17 cellular contexts compared by ENCODE assay signal in the genomic region with DNA sequence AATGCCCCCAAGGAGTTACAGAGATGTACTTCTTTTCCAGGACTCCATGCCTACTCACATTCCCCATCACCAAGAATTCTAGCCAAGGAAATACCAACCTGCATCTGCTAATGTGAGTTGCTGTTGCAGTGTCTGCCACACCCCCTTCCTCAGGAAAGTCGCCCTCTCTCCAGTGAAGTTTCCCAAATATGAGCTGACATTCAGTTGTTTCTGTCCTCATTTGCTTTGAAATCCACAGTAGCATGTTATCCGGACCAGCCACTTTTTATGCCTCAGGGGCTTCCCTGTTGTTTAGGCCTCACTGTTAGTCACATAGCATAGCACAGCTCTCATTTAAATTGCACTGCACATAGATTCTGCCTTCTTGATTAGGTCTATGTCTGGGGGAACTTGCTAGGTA.
DNase-seq lines count a peak whose midpoint lies in the region; TF ChIP-seq lines count a peak whose summit lies in the region.
"Had no signal": no experiment of that assay in that cellular context is flagged by ENCODE, and none has a peak within 500 bp of the region (broad histone marks: within the 10 kb centered on the region; RNA-seq: fewer than 3 reads in every experiment).

No MANE protein-coding gene starts in this region.

- H3K4me2 ChIP-seq in neural progenitor cell: no peak overlapping the region
- H3K4me2 ChIP-seq: BLaER1 had no signal

- no peaks in the 10 kb centered on the region for H3K27me3 Mint-ChIP-seq in neural progenitor cell (ENCODE audit: insufficient read depth, low read depth)
- H3K27me3 Mint-ChIP-seq in activated CD4-positive, alpha-beta memory T cell treated with anti-CD3 and anti-CD28 coated beads, Interleukin-2, amount 10 ng/mL, durations not matched to agents 7 days and 5 days: peaks cover 2% of the 10 kb centered on the region
- H3K27me3 Mint-ChIP-seq: CD8-positive, alpha-beta memory T cell; IgD-negative memory B cell had no signal

- H3K4me1 ChIP-seq in neural progenitor cell (peaks cover 8% of the 10 kb centered on the region), sigmoid colon (no peaks in the 10 kb centered on the region)
- H3K4me1 ChIP-seq: Caco-2 had no signal

- H4K20me1 ChIP-seq in neural progenitor cell (ENCODE audit: low read depth): no peaks in the 10 kb centered on the region
- H4K20me1 ChIP-seq: BLaER1 had no signal

- peaks cover 8% of the 10 kb centered on the region for H3K4me1 Mint-ChIP-seq in neural progenitor cell
- H3K4me1 Mint-ChIP-seq in activated CD4-positive, alpha-beta memory T cell treated with anti-CD3 and anti-CD28 coated beads, Interleukin-2, amount 10 ng/mL, durations not matched to agents 7 days and 5 days: no peaks in the 10 kb centered on the region
- H3K4me1 Mint-ChIP-seq: IgD-negative memory B cell had no signal

- H3K36me3 ChIP-seq in neural progenitor cell (no peaks in the 10 kb centered on the region), sigmoid colon (no peaks in the 10 kb centered on the region)
- H3K36me3 ChIP-seq: BLaER1 had no signal

- TF ChIP-seq CTCF in epithelial cell of esophagus (IDR thresholded peaks at IDR 0.05; ENCODE audit: insufficient read depth, low read depth, low read length, missing control alignments): no peak
- no peak for TF ChIP-seq CTCF in neural progenitor cell (IDR thresholded peaks at IDR 0.05)
- no peak for TF ChIP-seq CTCF in sigmoid colon (IDR thresholded peaks at IDR 0.05)

- WGBS in sigmoid colon, 2 donors: 67 to 97% methylated on average over 2 of the region's 2 CpGs

- H3K4me3 Mint-ChIP-seq in neural progenitor cell: no peak overlapping the region
- no peak overlapping the region for H3K4me3 Mint-ChIP-seq in activated CD4-positive, alpha-beta memory T cell treated with anti-CD3 and anti-CD28 coated beads, Interleukin-2, amount 10 ng/mL, durations not matched to agents 7 days and 5 days
- H3K4me3 Mint-ChIP-seq: CD8-positive, alpha-beta memory T cell; IgD-negative memory B cell had no signal

- H3K27me3 ChIP-seq in neural progenitor cell (no peaks in the 10 kb centered on the region), sigmoid colon (no peaks in the 10 kb centered on the region)
- H3K27me3 ChIP-seq: BLaER1 had no signal

- H2AFZ ChIP-seq in neural progenitor cell (replicated peaks): no peak overlapping the region

- TF ChIP-seq POLR2A in sigmoid colon (IDR thresholded peaks at IDR 0.05): no peak

- peaks cover 6% of the 10 kb centered on the region for H3F3A ChIP-seq in neural progenitor cell (ENCODE audit: low read depth)

- peak; percentile 26 for DNase-seq in EL
- peak; percentile 64 for DNase-seq in M059J (ENCODE audit: low read depth)
- DNase-seq in epithelial cell of esophagus (ENCODE audit: low read depth): peak; percentile 21
- peak; percentile 17 for DNase-seq in neural progenitor cell (ENCODE audit: low spot score)
- DNase-seq in DMS 273 treated with DMSO at 0.1 percent for 48 hours (lab: John Stamatoyannopoulos, UW): no peak
- no peak for DNase-seq in SK-N-DZ (ENCODE audit: low spot score)
- DNase-seq in sigmoid colon: no peak
- no peak for DNase-seq in activated CD4-positive, alpha-beta memory T cell treated with anti-CD3 and anti-CD28 coated beads, Interleukin-2, amount 10 ng/mL, durations not matched to agents 7 days and 5 days
- DNase-seq: 8988T; AML-193; Caco-2; CD8-positive, alpha-beta memory T cell; DMS53; GDM1; H7 had no signal

- no peak overlapping the region for H3K27ac ChIP-seq in neural progenitor cell
- no peak overlapping the region for H3K27ac ChIP-seq in sigmoid colon
- H3K27ac ChIP-seq: BLaER1 had no signal

- peaks cover 4% of the 10 kb centered on the region for H3K9me3 ChIP-seq in neural progenitor cell (ENCODE audit: low read depth)
- no peaks in the 10 kb centered on the region for H3K9me3 ChIP-seq in sigmoid colon
- H3K9me3 ChIP-seq: Caco-2 had no signal

- H3K27ac Mint-ChIP-seq in neural progenitor cell: no peak overlapping the region
- no peak overlapping the region for H3K27ac Mint-ChIP-seq in activated CD4-positive, alpha-beta memory T cell treated with anti-CD3 and anti-CD28 coated beads, Interleukin-2, amount 10 ng/mL, durations not matched to agents 7 days and 5 days
- H3K27ac Mint-ChIP-seq: CD8-positive, alpha-beta memory T cell; IgD-negative memory B cell had no signal

- POLR2A ChIA-PET in activated CD4-positive, alpha-beta memory T cell treated with anti-CD3 and anti-CD28 coated beads, Interleukin-2, amount 10 ng/mL, durations not matched to agents 7 days and 5 days (lab: Charles Lee): no interaction called here

- peaks cover 17% of the 10 kb centered on the region for H3K36me3 Mint-ChIP-seq in neural progenitor cell
- no peaks in the 10 kb centered on the region for H3K36me3 Mint-ChIP-seq in activated CD4-positive, alpha-beta memory T cell treated with anti-CD3 and anti-CD28 coated beads, Interleukin-2, amount 10 ng/mL, durations not matched to agents 7 days and 5 days (ENCODE audit: low read depth)
- H3K36me3 Mint-ChIP-seq: IgD-negative memory B cell had no signal

- no peaks in the 10 kb centered on the region for H3K79me2 ChIP-seq in neural progenitor cell (ENCODE audit: low read depth)

- no peak overlapping the region for H3K9ac ChIP-seq in neural progenitor cell
- H3K9ac ChIP-seq: BLaER1 had no signal

- CTCF ChIA-PET in activated CD4-positive, alpha-beta memory T cell treated with anti-CD3 and anti-CD28 coated beads, Interleukin-2, amount 10 ng/mL, durations not matched to agents 7 days and 5 days (lab: Charles Lee): no interaction called here

- H3K4me3 ChIP-seq in epithelial cell of esophagus (ENCODE audit: low read length): no peak overlapping the region
- no peak overlapping the region for H3K4me3 ChIP-seq in neural progenitor cell
- H3K4me3 ChIP-seq in sigmoid colon: no peak overlapping the region
- H3K4me3 ChIP-seq: BLaER1 had no signal

- intact Hi-C loops in sigmoid colon (cut with DNase I): no loop called here

- peaks cover 9% of the 10 kb centered on the region for H3K9me3 Mint-ChIP-seq in neural progenitor cell
- no peaks in the 10 kb centered on the region for H3K9me3 Mint-ChIP-seq in activated CD4-positive, alpha-beta memory T cell treated with anti-CD3 and anti-CD28 coated beads, Interleukin-2, amount 10 ng/mL, durations not matched to agents 7 days and 5 days

- no peak for TF ChIP-seq EP300 in sigmoid colon (IDR thresholded peaks at IDR 0.05)

Comparison
In these comparisons a context has a peak if more than half of its experiments do, and no peak if none do; other contexts are left out.
1. DNase-seq: peak in EL (single experiment), M059J (single experiment), epithelial cell of esophagus (single experiment) and neural progenitor cell (single experiment); none in DMS 273 treated with DMSO at 0.1 percent for 48 hours (single experiment), SK-N-DZ (single experiment), sigmoid colon (single experiment) and activated CD4-positive, alpha-beta memory T cell treated with anti-CD3 and anti-CD28 coated beads, Interleukin-2, amount 10 ng/mL, durations not matched to agents 7 days and 5 days (single experiment).